ENCODE assay signal across 8 cellular contexts in the genomic region with DNA sequence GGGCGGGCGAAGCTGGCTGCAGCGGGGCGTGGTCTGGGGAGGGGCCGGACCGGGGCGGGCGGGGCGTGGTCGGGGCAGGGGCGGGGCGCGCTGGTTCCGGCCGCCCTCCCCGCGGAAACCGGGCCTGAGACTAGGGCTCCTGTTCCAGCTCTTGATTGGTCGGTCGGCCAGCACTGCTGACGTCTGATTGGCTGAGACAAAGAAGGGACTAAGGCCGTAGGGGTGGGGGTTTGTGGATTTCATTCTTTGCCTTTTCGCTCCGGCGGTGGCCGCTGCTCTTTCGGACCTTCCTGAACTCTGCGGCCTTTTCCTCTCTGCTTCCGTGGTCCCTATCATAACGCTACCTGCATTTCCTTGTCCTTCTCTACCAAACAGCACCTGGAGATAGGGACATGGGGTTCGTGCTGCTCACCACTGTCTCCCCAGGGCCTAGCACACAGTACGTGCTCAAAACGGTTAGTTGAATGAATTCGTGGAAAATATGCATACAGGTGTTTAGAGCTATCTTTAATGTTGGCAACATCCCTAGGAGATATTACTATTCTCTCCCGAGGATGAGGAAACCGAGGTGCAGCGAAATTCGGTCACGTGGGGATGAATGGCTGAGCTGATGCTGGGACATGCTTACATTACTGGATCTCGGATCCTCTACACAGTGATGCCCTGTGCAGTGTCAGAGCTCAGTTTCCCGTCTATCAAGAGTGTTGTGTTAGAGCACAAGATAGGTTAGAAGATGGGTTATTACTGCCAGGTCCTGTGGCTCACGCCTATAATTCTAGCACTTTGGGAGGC.
DNase-seq lines count a peak whose midpoint lies in the region; ATAC-seq and TF ChIP-seq lines count a peak whose summit lies in the region.

No MANE protein-coding gene starts in this region.

- TF ChIP-seq POLR2A in GM19193 (IDR thresholded peaks at IDR 0.05; ENCODE audit: extremely low read depth, insufficient read depth, insufficient read length) = peak; percentile 63

- DNase-seq in BE2C = peak; percentile 95
- peak; percentile 84 for DNase-seq in NCI-H510A treated with DMSO at 0.1 percent for 48 hours (lab: John Stamatoyannopoulos, UW)
- peak; percentile 75 for DNase-seq in activated CD4-positive, alpha-beta T cell treated with anti-CD3 and anti-CD28 coated beads, Interleukin-2, amount 50 U/mL, for 1 hour
- peak; percentile 78 for DNase-seq in dermis blood vessel endothelial cell
- DNase-seq in left lung = peak; percentile 95 to 96
- peak; percentile 83 for DNase-seq in stimulated activated CD4-positive, alpha-beta T cell treated with anti-CD3 and anti-CD28 coated beads, Interleukin-2, amount 100 ng/mL, for 24 hours

- H3K4me3 ChIP-seq in BE2C (ENCODE audit: low read depth, low read length) = peak overlapping the region; percentile 88
- peak overlapping the region; percentile 64 to 65 for H3K4me3 ChIP-seq in left lung

- H3K27me3 ChIP-seq in BE2C = peaks cover 6% of the 10 kb centered on the region; the same call in 1 of the 2 replicates
- peaks cover 4 to 51% of the 10 kb centered on the region in 2 donors for H3K27me3 ChIP-seq in left lung

- H3K27ac ChIP-seq in left lung = peak overlapping the region in 1 of 2 donors; percentile 60

- H3K4me1 ChIP-seq in BE2C (peaks cover 14% of the 10 kb centered on the region), left lung (peaks cover 4 to 34% of the 10 kb centered on the region in 2 donors)

- peak; percentile 89 for ATAC-seq in HG03378 (IDR thresholded peaks at IDR 0.05; ENCODE audit: unreplicated experiment)
- peak; percentile 98 for ATAC-seq in left lung

- no peak for TF ChIP-seq CTCF in BE2C (IDR thresholded peaks at IDR 0.05; ENCODE audit: low read depth, low read length)
- no peak for TF ChIP-seq CTCF in left lung (IDR thresholded peaks at IDR 0.05)

- no peaks in the 10 kb centered on the region for H3K9me3 ChIP-seq in BE2C
- H3K9me3 ChIP-seq in left lung = no peaks in the 10 kb centered on the region

- H3K36me3 ChIP-seq in BE2C (no peaks in the 10 kb centered on the region), left lung (no peaks in the 10 kb centered on the region)

- intact Hi-C loops in left lung (cut with DNase I) = no loop called here
